15 cellular contexts compared by ENCODE assay signal in genomic region chr2:112087346-112088020, GRCh38. TPM values are rescaled to one million over a fixed set of nuclear protein-coding genes. Genes with fewer than 3 reads are reported as not detected.
DNase-seq lines count a peak whose midpoint lies in the region; ATAC-seq, FAIRE-seq and TF ChIP-seq lines count a peak whose summit lies in the region.
"Had no signal": no experiment of that assay in that cellular context is flagged by ENCODE, and none has a peak within 500 bp of the region (broad histone marks: within the 10 kb centered on the region; RNA-seq: fewer than 3 reads in every experiment).

No MANE protein-coding gene starts in this region.

- H3K4me2 ChIP-seq in A549 (no peak overlapping the region), OCI-LY3 (ENCODE audit: low read length) (peak overlapping the region; percentile 52)

- TF ChIP-seq EP300 in A549 (IDR thresholded peaks at IDR 0.05), result no peak

- DNase-seq in A549 (ENCODE audit: low read depth in 1 of 2, low spot score in 1 of 2) (no peak), HUDEP-2 (lab: John Stamatoyannopoulos, UW; ENCODE audit: unreplicated experiment in 76 of 76) (no peak), ureter (ENCODE audit: low spot score) (no peak), OCI-M2 (lab: John Stamatoyannopoulos, UW; ENCODE audit: unreplicated experiment) (no peak), DMS153 treated with DMSO at 0.1 percent for 48 hours (lab: John Stamatoyannopoulos, UW; ENCODE audit: unreplicated experiment) (no peak)
- DNase-seq: aorta; DMS79 treated with DMSO at 0.1 percent for 48 hours; effector memory CD4-positive, alpha-beta T cell; mammary epithelial cell; NCI-H2107; T-helper 9 cell had no signal

- CTCF ChIA-PET in A549 (lab: Yijun Ruan, JAX), result interaction anchor here (0.6 to 2.4 kb wide), 3 partner anchors 11 to 45 kb away, joined by 3 to 5 read pairs (median 3); no protein-coding TSS in a partner anchor

- H3K4me3 ChIP-seq in A549, result no peak overlapping the region
- peak overlapping the region; percentile 41 for H3K4me3 ChIP-seq in OCI-LY3 (ENCODE audit: low read length)

- H3K9me3 ChIP-seq in A549 (no peaks in the 10 kb centered on the region), OCI-LY3 (ENCODE audit: insufficient read depth, low read length) (no peaks in the 10 kb centered on the region)

- no peak for TF ChIP-seq CTCF in A549 (IDR thresholded peaks at IDR 0.05)
- no peak for TF ChIP-seq CTCF in OCI-LY3 (IDR thresholded peaks at IDR 0.05; ENCODE audit: low read depth, low read length)

- no peak overlapping the region for H3K27ac ChIP-seq in A549
- H3K27ac ChIP-seq in OCI-LY3 (ENCODE audit: low read length), result peak overlapping the region; percentile 85

- no peaks in the 10 kb centered on the region for H3K4me1 ChIP-seq in A549
- peaks cover 29% of the 10 kb centered on the region for H3K4me1 ChIP-seq in OCI-LY3 (ENCODE audit: low read length)

- ATAC-seq in A549 (no peak), GM18868 (IDR thresholded peaks at IDR 0.05; ENCODE audit: unreplicated experiment) (peak; percentile 86), HG02642 (IDR thresholded peaks at IDR 0.05; ENCODE audit: poor library complexity, unreplicated experiment) (peak; percentile 73)
- ATAC-seq: Panc1 had no signal

- H3K79me2 ChIP-seq in OCI-LY3 (ENCODE audit: low read length), result no peaks in the 10 kb centered on the region

- H4K20me1 ChIP-seq in OCI-LY3 (ENCODE audit: insufficient read depth, low read length), result no peaks in the 10 kb centered on the region

- WGBS in A549 (ENCODE audit: missing lambda C conversion rate), result 87% methylated on average over 9 of the region's 9 CpGs

- no peaks in the 10 kb centered on the region for H3K27me3 ChIP-seq in OCI-LY3 (ENCODE audit: low read depth, low read length)

- peak overlapping the region; percentile 31; the same call in 1 of the 2 replicates for H3K9ac ChIP-seq in OCI-LY3 (ENCODE audit: low read length)

- FAIRE-seq in A549 (lab: Jason Lieb, UNC), result no peak

- TF ChIP-seq POLR2A in A549 (IDR thresholded peaks at IDR 0.05; ENCODE audit: low read length), result no peak

- peaks cover 75% of the 10 kb centered on the region for H3K36me3 ChIP-seq in OCI-LY3 (replicated peaks; ENCODE audit: low read depth, low read length)

- no peak overlapping the region for H2AFZ ChIP-seq in OCI-LY3 (ENCODE audit: low read depth, low read length)

- POLR2A ChIA-PET in A549 (lab: Yijun Ruan, JAX), result no interaction called here

- TF ChIP-seq RAD21 in A549 (conservative IDR thresholded peaks at IDR 0.05 in 1 of 2, IDR thresholded peaks at IDR 0.05 in 1 of 2), result no peak

TF ChIP-seq in A549, 52 proteins besides CTCF, POLR2A, EP300 and RAD21:
- TF ChIP-seq EHMT2 (IDR thresholded peaks at IDR 0.05; ENCODE audit: low read depth) (no peak), MAFK (IDR thresholded peaks at IDR 0.05; ENCODE audit: partially characterized antibody) (peak; percentile 5)

RNA-seq across cellular contexts. Expression of gene TMEM87B, which starts 32.4 kb away (rescaled TPM):
- polyA plus RNA-seq in A549 (2011; rRNA removed), result 18.8 and 27.0 TPM in 2 replicates
- 3.1 and 3.4 TPM in 2 replicates for polyA plus RNA-seq in A549 (2012; cell fraction: cytosol; rRNA removed)
- 5.4 and 7.5 TPM in 2 replicates for polyA plus RNA-seq in A549 (2012; cell fraction: nucleus; rRNA removed)
- polyA plus RNA-seq in A549 (2017; fragmentation: RNase III; extraction: RNeasy Plus Mini Kit Qiagen cat#74134 plus additional on column Dnase treatment), result 12.1 to 15.9 TPM (median 12.3 TPM) in 3 replicates
- polyA minus RNA-seq in A549 (2011; rRNA and poly(A)+ RNA removed), result 8.6 and 10.5 TPM in 2 replicates
- total RNA-seq in ureter, result 51.0 TPM

RNA-seq across cellular contexts. Expression of gene FBLN7, which starts 50.7 kb away (rescaled TPM):
- polyA plus RNA-seq in A549 (2011; rRNA removed) (0.47 and 0.50 TPM in 2 replicates), A549 (2017; fragmentation: RNase III; extraction: RNeasy Plus Mini Kit Qiagen cat#74134 plus additional on column Dnase treatment) (0.31 to 0.63 TPM (median 0.63 TPM) in 3 replicates)
- polyA plus RNA-seq in A549 (2012; cell fraction: cytosol; rRNA removed), result 0.38 and 0.63 TPM in 2 replicates
- polyA plus RNA-seq in A549 (2012; cell fraction: nucleus; rRNA removed), result 0.94 and 2.2 TPM in 2 replicates
- polyA minus RNA-seq in A549 (2011; rRNA and poly(A)+ RNA removed), result 0.17 and 0.29 TPM in 2 replicates
- 8.9 TPM for total RNA-seq in ureter

Comparison
In these comparisons a context has a peak if more than half of its experiments do, and no peak if none do; other contexts are left out.
1. ATAC-seq: peak in GM18868 (single experiment) and HG02642 (single experiment); none in A549 (0 of 2).